In the genomic region with DNA sequence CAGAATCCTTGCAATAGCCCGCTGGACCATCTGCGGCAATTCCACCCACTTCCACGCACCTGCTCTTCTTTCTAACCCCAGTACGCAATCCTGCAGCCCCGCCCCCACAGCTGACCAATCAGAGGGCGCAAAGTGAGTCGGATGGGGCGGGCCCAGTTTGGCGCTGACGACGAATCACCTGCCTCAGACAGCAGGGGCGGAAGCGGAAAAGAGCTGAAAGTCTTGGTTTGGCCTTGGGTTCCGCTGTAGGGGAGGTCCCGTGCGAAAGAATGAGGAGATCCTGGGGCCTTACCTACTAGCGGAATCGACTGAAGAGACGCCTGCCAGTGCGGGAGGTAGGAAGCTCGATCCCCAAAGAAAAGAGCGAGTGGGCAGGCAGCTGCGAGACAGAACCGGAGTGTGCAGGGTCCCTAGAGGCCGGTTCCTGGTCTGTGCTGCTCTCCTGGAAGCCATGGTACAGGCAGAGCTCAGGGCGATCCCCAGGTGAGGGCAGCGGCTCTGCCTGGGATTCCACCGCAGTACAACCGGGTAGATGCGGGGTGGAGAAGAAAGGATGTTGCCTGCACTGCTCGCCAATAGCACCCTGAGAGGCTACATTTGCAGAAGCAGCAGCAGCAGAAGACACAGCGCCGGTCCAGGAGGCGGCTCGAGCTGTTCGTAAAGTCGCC, we compare ENCODE assay signal across 1 cellular context.
TF ChIP-seq lines count a peak whose summit lies in the region.

Gene TMEM184C (plus strand): TSS at position 225 of the 668 bp plus-strand sequence. CDS start 560 bp downstream, outside the sequence.

TF ChIP-seq in HepG2, 621 proteins besides CTCF, POLR2A, EP300 and RAD21 (continued from another document and continues in another):
- TF ChIP-seq TEF (CRISPR knock-in tag; IDR thresholded peaks at IDR 0.05) (no peak), TSC22D2 (CRISPR knock-in tag; IDR thresholded peaks at IDR 0.05; ENCODE audit: borderline replicate concordance) (no peak), PAWR (CRISPR knock-in tag; IDR thresholded peaks at IDR 0.05; ENCODE audit: borderline replicate concordance) (no peak), ZNF17 (CRISPR knock-in tag; IDR thresholded peaks at IDR 0.05) (no peak), CBX1 (IDR thresholded peaks at IDR 0.05; ENCODE audit: low read depth) (peak; percentile 21), ZNF205 (CRISPR knock-in tag; IDR thresholded peaks at IDR 0.05) (no peak), ZNF446 (CRISPR knock-in tag; IDR thresholded peaks at IDR 0.05) (no peak), KMT2B (CRISPR knock-in tag; IDR thresholded peaks at IDR 0.05) (peak; percentile 83; the same call in 1 of the 2 replicates), FOSL2 (CRISPR knock-in tag; IDR thresholded peaks at IDR 0.05) (peak; percentile 9; the same call in 1 of the 2 replicates), GTF2F1 (IDR thresholded peaks at IDR 0.05; ENCODE audit: low read length) (no peak), NCOA2 (CRISPR knock-in tag; IDR thresholded peaks at IDR 0.05) (no peak), ZMYM2 (CRISPR knock-in tag; IDR thresholded peaks at IDR 0.05) (no peak), ZNF570 (CRISPR knock-in tag; IDR thresholded peaks at IDR 0.05; ENCODE audit: borderline replicate concordance) (no peak), ZNF629 (CRISPR knock-in tag; conservative IDR thresholded peaks at IDR 0.05) (0 out of 2 replicates have a peak, but pooled peaks have one; percentile 13), ZNF260 (CRISPR knock-in tag; IDR thresholded peaks at IDR 0.05; ENCODE audit: borderline replicate concordance, low read depth) (no peak), SMAD9 (CRISPR knock-in tag; IDR thresholded peaks at IDR 0.05) (no peak), ZNF256 (CRISPR knock-in tag; conservative IDR thresholded peaks at IDR 0.05) (0 out of 2 replicates have a peak, but pooled peaks have one; percentile 45), NFE2L1 (CRISPR knock-in tag; IDR thresholded peaks at IDR 0.05; ENCODE audit: borderline replicate concordance) (no peak), HES4 (CRISPR knock-in tag; IDR thresholded peaks at IDR 0.05; ENCODE audit: borderline replicate concordance) (no peak), ZBTB49 (CRISPR knock-in tag; IDR thresholded peaks at IDR 0.05; ENCODE audit: borderline replicate concordance) (no peak), ZNF703 (CRISPR knock-in tag; IDR thresholded peaks at IDR 0.05; ENCODE audit: borderline replicate concordance) (no peak), HIVEP1 (CRISPR knock-in tag; IDR thresholded peaks at IDR 0.05) (peak; percentile 64; the same call in 1 of the 2 replicates), ZNF513 (CRISPR knock-in tag; conservative IDR thresholded peaks at IDR 0.05) (no peak), ZNF709 (CRISPR knock-in tag; IDR thresholded peaks at IDR 0.05) (no peak), ATM (IDR thresholded peaks at IDR 0.05; ENCODE audit: borderline replicate concordance) (no peak), REXO4 (CRISPR knock-in tag; IDR thresholded peaks at IDR 0.05; ENCODE audit: borderline replicate concordance) (no peak; the same call in 1 of the 2 replicates), SIN3A (IDR thresholded peaks at IDR 0.05; ENCODE audit: borderline replicate concordance, low read depth, low read length) (0 out of 2 replicates have a peak, but pooled peaks have one; percentile 37), ZNF614 (CRISPR knock-in tag; IDR thresholded peaks at IDR 0.05; ENCODE audit: borderline replicate concordance) (no peak; the same call in 1 of the 2 replicates)
- TF ChIP-seq, protein P1, sequence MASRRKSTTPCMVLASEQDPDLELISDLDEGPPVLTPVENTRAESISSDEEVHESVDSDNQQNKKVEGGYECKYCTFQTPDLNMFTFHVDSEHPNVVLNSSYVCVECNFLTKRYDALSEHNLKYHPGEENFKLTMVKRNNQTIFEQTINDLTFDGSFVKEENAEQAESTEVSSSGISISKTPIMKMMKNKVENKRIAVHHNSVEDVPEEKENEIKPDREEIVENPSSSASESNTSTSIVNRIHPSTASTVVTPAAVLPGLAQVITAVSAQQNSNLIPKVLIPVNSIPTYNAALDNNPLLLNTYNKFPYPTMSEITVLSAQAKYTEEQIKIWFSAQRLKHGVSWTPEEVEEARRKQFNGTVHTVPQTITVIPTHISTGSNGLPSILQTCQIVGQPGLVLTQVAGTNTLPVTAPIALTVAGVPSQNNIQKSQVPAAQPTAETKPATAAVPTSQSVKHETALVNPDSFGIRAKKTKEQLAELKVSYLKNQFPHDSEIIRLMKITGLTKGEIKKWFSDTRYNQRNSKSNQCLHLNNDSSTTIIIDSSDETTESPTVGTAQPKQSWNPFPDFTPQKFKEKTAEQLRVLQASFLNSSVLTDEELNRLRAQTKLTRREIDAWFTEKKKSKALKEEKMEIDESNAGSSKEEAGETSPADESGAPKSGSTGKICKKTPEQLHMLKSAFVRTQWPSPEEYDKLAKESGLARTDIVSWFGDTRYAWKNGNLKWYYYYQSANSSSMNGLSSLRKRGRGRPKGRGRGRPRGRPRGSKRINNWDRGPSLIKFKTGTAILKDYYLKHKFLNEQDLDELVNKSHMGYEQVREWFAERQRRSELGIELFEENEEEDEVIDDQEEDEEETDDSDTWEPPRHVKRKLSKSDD (CRISPR knock-in tag; IDR thresholded peaks at IDR 0.05; ENCODE audit: low read depth) = no peak
- TF ChIP-seq, protein P2, sequence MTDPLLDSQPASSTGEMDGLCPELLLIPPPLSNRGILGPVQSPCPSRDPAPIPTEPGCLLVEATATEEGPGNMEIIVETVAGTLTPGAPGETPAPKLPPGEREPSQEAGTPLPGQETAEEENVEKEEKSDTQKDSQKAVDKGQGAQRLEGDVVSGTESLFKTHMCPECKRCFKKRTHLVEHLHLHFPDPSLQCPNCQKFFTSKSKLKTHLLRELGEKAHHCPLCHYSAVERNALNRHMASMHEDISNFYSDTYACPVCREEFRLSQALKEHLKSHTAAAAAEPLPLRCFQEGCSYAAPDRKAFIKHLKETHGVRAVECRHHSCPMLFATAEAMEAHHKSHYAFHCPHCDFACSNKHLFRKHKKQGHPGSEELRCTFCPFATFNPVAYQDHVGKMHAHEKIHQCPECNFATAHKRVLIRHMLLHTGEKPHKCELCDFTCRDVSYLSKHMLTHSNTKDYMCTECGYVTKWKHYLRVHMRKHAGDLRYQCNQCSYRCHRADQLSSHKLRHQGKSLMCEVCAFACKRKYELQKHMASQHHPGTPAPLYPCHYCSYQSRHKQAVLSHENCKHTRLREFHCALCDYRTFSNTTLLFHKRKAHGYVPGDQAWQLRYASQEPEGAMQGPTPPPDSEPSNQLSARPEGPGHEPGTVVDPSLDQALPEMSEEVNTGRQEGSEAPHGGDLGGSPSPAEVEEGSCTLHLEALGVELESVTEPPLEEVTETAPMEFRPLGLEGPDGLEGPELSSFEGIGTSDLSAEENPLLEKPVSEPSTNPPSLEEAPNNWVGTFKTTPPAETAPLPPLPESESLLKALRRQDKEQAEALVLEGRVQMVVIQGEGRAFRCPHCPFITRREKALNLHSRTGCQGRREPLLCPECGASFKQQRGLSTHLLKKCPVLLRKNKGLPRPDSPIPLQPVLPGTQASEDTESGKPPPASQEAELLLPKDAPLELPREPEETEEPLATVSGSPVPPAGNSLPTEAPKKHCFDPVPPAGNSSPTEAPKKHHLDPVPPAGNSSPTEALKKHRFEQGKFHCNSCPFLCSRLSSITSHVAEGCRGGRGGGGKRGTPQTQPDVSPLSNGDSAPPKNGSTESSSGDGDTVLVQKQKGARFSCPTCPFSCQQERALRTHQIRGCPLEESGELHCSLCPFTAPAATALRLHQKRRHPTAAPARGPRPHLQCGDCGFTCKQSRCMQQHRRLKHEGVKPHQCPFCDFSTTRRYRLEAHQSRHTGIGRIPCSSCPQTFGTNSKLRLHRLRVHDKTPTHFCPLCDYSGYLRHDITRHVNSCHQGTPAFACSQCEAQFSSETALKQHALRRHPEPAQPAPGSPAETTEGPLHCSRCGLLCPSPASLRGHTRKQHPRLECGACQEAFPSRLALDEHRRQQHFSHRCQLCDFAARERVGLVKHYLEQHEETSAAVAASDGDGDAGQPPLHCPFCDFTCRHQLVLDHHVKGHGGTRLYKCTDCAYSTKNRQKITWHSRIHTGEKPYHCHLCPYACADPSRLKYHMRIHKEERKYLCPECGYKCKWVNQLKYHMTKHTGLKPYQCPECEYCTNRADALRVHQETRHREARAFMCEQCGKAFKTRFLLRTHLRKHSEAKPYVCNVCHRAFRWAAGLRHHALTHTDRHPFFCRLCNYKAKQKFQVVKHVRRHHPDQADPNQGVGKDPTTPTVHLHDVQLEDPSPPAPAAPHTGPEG (CRISPR knock-in tag; IDR thresholded peaks at IDR 0.05) = peak; percentile 66; the same call in 1 of the 2 replicates
- TF ChIP-seq, protein P3, sequence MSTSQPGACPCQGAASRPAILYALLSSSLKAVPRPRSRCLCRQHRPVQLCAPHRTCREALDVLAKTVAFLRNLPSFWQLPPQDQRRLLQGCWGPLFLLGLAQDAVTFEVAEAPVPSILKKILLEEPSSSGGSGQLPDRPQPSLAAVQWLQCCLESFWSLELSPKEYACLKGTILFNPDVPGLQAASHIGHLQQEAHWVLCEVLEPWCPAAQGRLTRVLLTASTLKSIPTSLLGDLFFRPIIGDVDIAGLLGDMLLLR (CRISPR knock-in tag; IDR thresholded peaks at IDR 0.05) = no peak
- TF ChIP-seq, protein P4, sequence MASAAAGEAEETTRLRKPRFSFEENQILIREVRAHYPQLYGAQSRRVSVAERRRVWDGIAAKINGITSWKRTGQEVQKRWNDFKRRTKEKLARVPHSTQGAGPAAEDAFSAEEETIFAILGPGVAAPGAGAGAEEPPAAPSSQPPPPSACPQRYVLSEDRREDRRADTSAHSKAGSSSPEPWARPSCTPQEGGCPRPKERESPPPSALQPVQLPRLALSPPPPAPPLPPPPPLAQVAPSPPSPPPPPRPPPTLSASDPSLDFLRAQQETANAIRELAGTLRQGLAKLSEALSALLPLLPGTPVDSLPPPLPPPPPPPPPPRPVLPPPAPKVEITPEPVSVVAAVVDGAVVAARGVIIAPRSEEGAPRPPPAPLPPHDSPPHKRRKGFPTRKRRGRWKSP (CRISPR knock-in tag; IDR thresholded peaks at IDR 0.05) = peak; percentile 92
- TF ChIP-seq, protein P5, sequence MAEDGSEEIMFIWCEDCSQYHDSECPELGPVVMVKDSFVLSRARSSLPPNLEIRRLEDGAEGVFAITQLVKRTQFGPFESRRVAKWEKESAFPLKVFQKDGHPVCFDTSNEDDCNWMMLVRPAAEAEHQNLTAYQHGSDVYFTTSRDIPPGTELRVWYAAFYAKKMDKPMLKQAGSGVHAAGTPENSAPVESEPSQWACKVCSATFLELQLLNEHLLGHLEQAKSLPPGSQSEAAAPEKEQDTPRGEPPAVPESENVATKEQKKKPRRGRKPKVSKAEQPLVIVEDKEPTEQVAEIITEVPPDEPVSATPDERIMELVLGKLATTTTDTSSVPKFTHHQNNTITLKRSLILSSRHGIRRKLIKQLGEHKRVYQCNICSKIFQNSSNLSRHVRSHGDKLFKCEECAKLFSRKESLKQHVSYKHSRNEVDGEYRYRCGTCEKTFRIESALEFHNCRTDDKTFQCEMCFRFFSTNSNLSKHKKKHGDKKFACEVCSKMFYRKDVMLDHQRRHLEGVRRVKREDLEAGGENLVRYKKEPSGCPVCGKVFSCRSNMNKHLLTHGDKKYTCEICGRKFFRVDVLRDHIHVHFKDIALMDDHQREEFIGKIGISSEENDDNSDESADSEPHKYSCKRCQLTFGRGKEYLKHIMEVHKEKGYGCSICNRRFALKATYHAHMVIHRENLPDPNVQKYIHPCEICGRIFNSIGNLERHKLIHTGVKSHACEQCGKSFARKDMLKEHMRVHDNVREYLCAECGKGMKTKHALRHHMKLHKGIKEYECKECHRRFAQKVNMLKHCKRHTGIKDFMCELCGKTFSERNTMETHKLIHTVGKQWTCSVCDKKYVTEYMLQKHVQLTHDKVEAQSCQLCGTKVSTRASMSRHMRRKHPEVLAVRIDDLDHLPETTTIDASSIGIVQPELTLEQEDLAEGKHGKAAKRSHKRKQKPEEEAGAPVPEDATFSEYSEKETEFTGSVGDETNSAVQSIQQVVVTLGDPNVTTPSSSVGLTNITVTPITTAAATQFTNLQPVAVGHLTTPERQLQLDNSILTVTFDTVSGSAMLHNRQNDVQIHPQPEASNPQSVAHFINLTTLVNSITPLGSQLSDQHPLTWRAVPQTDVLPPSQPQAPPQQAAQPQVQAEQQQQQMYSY (CRISPR knock-in tag; IDR thresholded peaks at IDR 0.05) = peak; percentile 94
